19 cellular contexts compared by ENCODE assay signal in the genomic region with DNA sequence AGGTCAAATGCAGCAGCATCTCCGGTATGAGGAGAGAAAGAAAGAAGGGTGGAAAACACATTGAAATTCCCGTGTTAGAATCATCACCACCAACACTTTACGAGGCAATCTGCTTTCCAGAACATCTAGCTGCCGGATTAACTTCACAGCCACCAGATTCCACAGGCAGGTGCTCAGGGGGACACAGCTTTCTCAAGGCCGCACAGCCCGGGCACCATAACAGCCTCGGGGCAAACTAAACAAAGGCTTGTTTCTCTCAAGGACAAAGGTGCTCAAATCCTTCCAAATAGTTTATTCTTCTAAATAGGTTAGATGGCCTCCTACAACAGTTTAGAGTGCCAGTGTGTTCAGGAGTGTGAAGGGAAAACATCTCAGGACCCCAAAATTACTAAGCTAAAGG.
DNase-seq lines count a peak whose midpoint lies in the region; ATAC-seq, FAIRE-seq and TF ChIP-seq lines count a peak whose summit lies in the region.
"Had no signal": no experiment of that assay in that cellular context is flagged by ENCODE, and none has a peak within 500 bp of the region (broad histone marks: within the 10 kb centered on the region; RNA-seq: fewer than 3 reads in every experiment).

No MANE protein-coding gene starts in this region.

- no peak overlapping the region for H3K4me3 Mint-ChIP-seq in endodermal cell
- H3K4me3 Mint-ChIP-seq: CD8-positive, alpha-beta T cell had no signal

- H3K36me3 Mint-ChIP-seq in endodermal cell (ENCODE audit: low read depth) = no peaks in the 10 kb centered on the region
- H3K36me3 Mint-ChIP-seq: CD8-positive, alpha-beta T cell had no signal

- H3K36me3 ChIP-seq in endodermal cell (ENCODE audit: control insufficient read depth, insufficient read depth, low read length) (no peaks in the 10 kb centered on the region), pancreas (no peaks in the 10 kb centered on the region)
- H3K36me3 ChIP-seq: BE2C had no signal

- H3K27ac ChIP-seq in endodermal cell (ENCODE audit: low read depth, low read length) (no peak overlapping the region), pancreas (peak overlapping the region in 3 of 4 donors; percentile 28 to 41 (median 39))

- H3K4me3 ChIP-seq in endodermal cell (ENCODE audit: low read length) = no peak overlapping the region
- no peak overlapping the region for H3K4me3 ChIP-seq in pancreas
- H3K4me3 ChIP-seq: GM12878 had no signal

- no peak for TF ChIP-seq CTCF in endodermal cell (conservative IDR thresholded peaks at IDR 0.05)
- no peak for TF ChIP-seq CTCF in pancreas (IDR thresholded peaks at IDR 0.05)

- no peak overlapping the region for H3K9ac ChIP-seq in endodermal cell (ENCODE audit: extremely low read depth, low read length, poor library complexity, severe bottlenecking)

- H3K4me1 Mint-ChIP-seq in endodermal cell = no peaks in the 10 kb centered on the region

- peak overlapping the region; percentile 7 for H3K27ac Mint-ChIP-seq in endodermal cell
- H3K27ac Mint-ChIP-seq: CD8-positive, alpha-beta T cell had no signal

- DNase-seq in COLO668 (lab: John Stamatoyannopoulos, UW; ENCODE audit: unreplicated experiment) (peak; percentile 20), NCI-H146 (lab: John Stamatoyannopoulos, UW) (peak; percentile 71), endodermal cell (no peak), pancreas (peak in 3 of 6 donors; percentile 44 to 60 (median 49)), retina (no peak), NCI-H2196 treated with DMSO at 0.1 percent for 48 hours (lab: John Stamatoyannopoulos, UW; ENCODE audit: unreplicated experiment) (no peak)
- DNase-seq: BE2C; CD8-positive, alpha-beta T cell; DND-41; GDM1; HCEC 1CT; NCI-H2081; NCI-H345; NCI-H526; SHP77 treated with DMSO at 0.1 percent for 48 hours had no signal

- no peaks in the 10 kb centered on the region for H3K27me3 ChIP-seq in endodermal cell (ENCODE audit: control insufficient read depth, insufficient read depth, low read length, poor library complexity, severe bottlenecking)
- H3K27me3 ChIP-seq in pancreas = no peaks in the 10 kb centered on the region
- H3K27me3 ChIP-seq: BE2C had no signal

- no peaks in the 10 kb centered on the region for H3K27me3 Mint-ChIP-seq in endodermal cell (ENCODE audit: insufficient read depth)

- FAIRE-seq in pancreas (lab: Jason Lieb, UNC) = no peak
- FAIRE-seq: GM12878, GM18507 had no signal

- intact Hi-C loops in pancreas (cut with DNase I) = no loop called here

- no peaks in the 10 kb centered on the region for H3K9me3 ChIP-seq in endodermal cell (ENCODE audit: control insufficient read depth, low read length)
- no peaks in the 10 kb centered on the region for H3K9me3 ChIP-seq in pancreas
- H3K9me3 ChIP-seq: BE2C had no signal

- H3K4me1 ChIP-seq in endodermal cell (ENCODE audit: control insufficient read depth, insufficient read depth, low read length) = no peaks in the 10 kb centered on the region
- peaks cover 0 to 13% (median 9%) of the 10 kb centered on the region in 3 donors for H3K4me1 ChIP-seq in pancreas
- H3K4me1 ChIP-seq: BE2C had no signal

- WGBS in endodermal cell (ENCODE audit: insufficient coverage in 1 of 2, insufficient read length in 1 of 2), 2 experiments = 96 to 100% methylated on average over 1 to 7 of the region's 7 CpGs
- 20 to 25% methylated on average over 7 of the region's 7 CpGs for WGBS in pancreas, 2 donors

- ATAC-seq in pancreas (peak; percentile 66 to 92 (median 78)), HG02840 (IDR thresholded peaks at IDR 0.05; ENCODE audit: low FRiP score, unreplicated experiment) (no peak)
- ATAC-seq: CD8-positive, alpha-beta T cell; GM12878; SK-N-SH treated with all-trans-retinoic acid at 6 μM for 48 hours had no signal

- no peaks in the 10 kb centered on the region for H3K9me3 Mint-ChIP-seq in endodermal cell
- H3K9me3 Mint-ChIP-seq: CD8-positive, alpha-beta T cell had no signal

Comparison
In these comparisons a context has a peak if more than half of its experiments do, and no peak if none do; other contexts are left out.
1. DNase-seq: peak in COLO668 (single experiment) and NCI-H146 (single experiment); none in endodermal cell (single experiment), retina (single experiment) and NCI-H2196 treated with DMSO at 0.1 percent for 48 hours (single experiment).